Comparison of ENCODE assay signal across 25 cellular contexts in genomic region chr14:105436891-105437722, GRCh38. TPM values are rescaled to one million over a fixed set of nuclear protein-coding genes. Genes with fewer than 3 reads are reported as not detected.
A peak's percentile ranks its signal among the peaks of the same experiment; 100 is the strongest.
DNase-seq lines count a peak whose midpoint lies in the region; ATAC-seq, FAIRE-seq and TF ChIP-seq lines count a peak whose summit lies in the region.
"Had no signal": no experiment of that assay in that cellular context is flagged by ENCODE, and none has a peak within 500 bp of the region (broad histone marks: within the 10 kb centered on the region; RNA-seq: fewer than 3 reads in every experiment).

No MANE protein-coding gene starts in this region.

- POLR2A ChIA-PET in K562 (lab: Yijun Ruan, JAX): interaction anchor here (0.7 kb wide), 1 partner anchor 20 kb away, joined by 3 read pairs; no protein-coding TSS in a partner anchor
- POLR2A ChIA-PET in activated CD4-positive, alpha-beta memory T cell treated with anti-CD3 and anti-CD28 coated beads, Interleukin-2, amount 10 ng/mL, durations not matched to agents 7 days and 5 days (lab: Charles Lee): no interaction called here

- no peaks in the 10 kb centered on the region for H3K9me3 ChIP-seq in K562 (replicated peaks; ENCODE audit: control insufficient read depth, insufficient read depth, low read depth, low read length)
- no peaks in the 10 kb centered on the region for H3K9me3 ChIP-seq in small intestine (ENCODE audit: control insufficient read depth, low read depth)
- H3K9me3 ChIP-seq: A549, esophagus muscularis mucosa, thoracic aorta had no signal

- peaks cover 6% of the 10 kb centered on the region for H3K4me1 Mint-ChIP-seq in activated CD4-positive, alpha-beta memory T cell treated with anti-CD3 and anti-CD28 coated beads, Interleukin-2, amount 10 ng/mL, durations not matched to agents 7 days and 5 days

- no peak overlapping the region for H3K4me2 ChIP-seq in K562 (ENCODE audit: insufficient read depth, low read length)
- H3K4me2 ChIP-seq: A549 had no signal

- ATAC-seq in K562: no peak
- ATAC-seq: A549; left lobe of liver; PC-3; SK-N-SH treated with all-trans-retinoic acid at 6 μM for 48 hours; stimulated activated memory B cell treated with anti-CD40 and anti-IgM and Interleukin-4, amounts not matched to agents 10 μg/mL and 1 μg/mL and 100 μg/mL, for 72 hours had no signal

- no peak overlapping the region for H3K4me3 ChIP-seq in K562
- no peak overlapping the region for H3K4me3 ChIP-seq in small intestine (ENCODE audit: low read depth in 1 of 2, low read length in 2 of 2)
- H3K4me3 ChIP-seq: A549, cardiac muscle cell, esophagus muscularis mucosa, thoracic aorta had no signal

- no TSS peak for BruUV-seq in K562 (replicated peaks; lab: Mats Ljungman, UMichigan)

- CTCF ChIA-PET in K562 (lab: Yijun Ruan, JAX; ENCODE audit: low intra/inter-chr PET ratio): no interaction called here
- CTCF ChIA-PET in activated CD4-positive, alpha-beta memory T cell treated with anti-CD3 and anti-CD28 coated beads, Interleukin-2, amount 10 ng/mL, durations not matched to agents 7 days and 5 days (lab: Charles Lee): no interaction called here

- H3K4me1 ChIP-seq in K562 (replicated peaks in 1 of 2; ENCODE audit: control insufficient read depth in 2 of 2, insufficient read depth in 2 of 2, low read length in 2 of 2) (peaks cover 0 to 50% of the 10 kb centered on the region in 2 experiments; a peak in 2 of 5 replicates), small intestine (ENCODE audit: control insufficient read depth in 2 of 2, insufficient read depth in 1 of 2, low read depth in 1 of 2, low read length in 1 of 2) (no peaks in the 10 kb centered on the region)
- H3K4me1 ChIP-seq: A549 had no signal

- H3K9me1 ChIP-seq in K562 (ENCODE audit: control insufficient read depth, insufficient read depth, low read length): no peaks in the 10 kb centered on the region

- H3K36me3 ChIP-seq in K562 (ENCODE audit: control insufficient read depth, insufficient read depth, low read length) (peaks cover 44% of the 10 kb centered on the region; the same call in 1 of the 3 replicates), small intestine (ENCODE audit: control insufficient read depth in 2 of 2, insufficient read depth in 2 of 2, low read length in 2 of 2) (no peaks in the 10 kb centered on the region)
- H3K36me3 ChIP-seq: cardiac muscle cell had no signal

- H2AFZ ChIP-seq in K562 (ENCODE audit: low read depth, low read length): no peak overlapping the region

- no peak for TF ChIP-seq POLR2A in K562 (conservative IDR thresholded peaks at IDR 0.05)

- 92% methylated on average over 16 of the region's 31 CpGs for WGBS in K562 (ENCODE audit: insufficient coverage, low coverage, missing lambda C conversion rate)
- WGBS in small intestine, 3 donors: 59 to 76% (median 71%) methylated on average over 28 to 31 of the region's 31 CpGs

- peaks cover 8% of the 10 kb centered on the region; the same call in 1 of the 2 replicates for H4K20me1 ChIP-seq in K562 (replicated peaks; ENCODE audit: control insufficient read depth, insufficient read depth, low read length)

- DNase-seq in NCI-H1436 (lab: John Stamatoyannopoulos, UW): peak; percentile 6
- no peak for DNase-seq in NCI-H1436 treated with DMSO at 0.1 percent for 48 hours (lab: John Stamatoyannopoulos, UW)
- peak; percentile 84 for DNase-seq in NCI-H345 (lab: John Stamatoyannopoulos, UW)
- no peak for DNase-seq in K562 (ENCODE audit: extremely low read depth in 1 of 4, low spot score in 3 of 4)
- peak; percentile 53 for DNase-seq in small intestine
- DNase-seq in NCI-H128 (lab: John Stamatoyannopoulos, UW; ENCODE audit: unreplicated experiment): no peak
- DNase-seq in activated CD4-positive, alpha-beta memory T cell treated with anti-CD3 and anti-CD28 coated beads, Interleukin-2, amount 10 ng/mL, durations not matched to agents 7 days and 5 days: no peak
- DNase-seq in activated naive CD4-positive, alpha-beta T cell treated with anti-CD3 and anti-CD28 coated beads, Interleukin-2, amount 50 U/mL, for 16 hours: no peak
- DNase-seq: activated CD4-positive, alpha-beta T cell treated with anti-CD3 and anti-CD28 coated beads for 1 hour; GOT3; IMR-90; midbrain; MM.1S; NCI-H226; PC-3 had no signal

- no peaks in the 10 kb centered on the region for H3K27me3 ChIP-seq in K562 (ENCODE audit: control insufficient read depth in 2 of 2, insufficient read depth in 2 of 2, low read length in 2 of 2)
- no peaks in the 10 kb centered on the region for H3K27me3 ChIP-seq in small intestine (ENCODE audit: control insufficient read depth in 2 of 2, insufficient read depth in 2 of 2, low read length in 2 of 2)
- H3K27me3 ChIP-seq: cardiac muscle cell, esophagus muscularis mucosa had no signal

- H3K27ac ChIP-seq in K562 (ENCODE audit: extremely low read depth, low read depth, low read length) (no peak overlapping the region), small intestine (ENCODE audit: low read depth in 1 of 2, low read length in 1 of 2) (no peak overlapping the region)
- H3K27ac ChIP-seq: A549, C4-2B, cardiac muscle cell, esophagus muscularis mucosa, thoracic aorta had no signal

- H3K9me3 Mint-ChIP-seq in activated CD4-positive, alpha-beta memory T cell treated with anti-CD3 and anti-CD28 coated beads, Interleukin-2, amount 10 ng/mL, durations not matched to agents 7 days and 5 days: no peaks in the 10 kb centered on the region
- H3K9me3 Mint-ChIP-seq: activated T-helper 2 cell treated with anti-CD3 and anti-CD28 coated beads, Interferon-gamma antibody, Interleukin-2, Interleukin-4, amounts not matched to agents 10 μg/mL and 5 μg/mL and 100 μg/mL, durations not matched to agents 14 hours and 24 hours and 36 hours; stimulated activated memory B cell treated with anti-CD40 and anti-IgM and Interleukin-4, amounts not matched to agents 10 μg/mL and 1 μg/mL and 100 μg/mL, for 72 hours had no signal

- H3K27me3 Mint-ChIP-seq in activated CD4-positive, alpha-beta memory T cell treated with anti-CD3 and anti-CD28 coated beads, Interleukin-2, amount 10 ng/mL, durations not matched to agents 7 days and 5 days: no peaks in the 10 kb centered on the region
- H3K27me3 Mint-ChIP-seq: stimulated activated memory B cell treated with anti-CD40 and anti-IgM and Interleukin-4, amounts not matched to agents 10 μg/mL and 1 μg/mL and 100 μg/mL, for 72 hours had no signal

- no peak overlapping the region for H3K9ac ChIP-seq in K562 (ENCODE audit: insufficient read depth in 1 of 2, low read depth in 2 of 2, low read length in 2 of 2)

- TF ChIP-seq EP300 in K562 (IDR thresholded peaks at IDR 0.05; ENCODE audit: low read length): no peak

- intact Hi-C loops in K562 (cut with micrococcal nuclease): no loop called here

- in situ Hi-C loops in K562 (cut with MboI): no loop called here

- no peak for TF ChIP-seq CTCF in K562 (IDR thresholded peaks at IDR 0.05 in 2 of 3, conservative IDR thresholded peaks at IDR 0.05 in 1 of 3; ENCODE audit: insufficient read depth in 2 of 3, low read depth in 1 of 3, low read length in 3 of 3)

- peaks cover 6% of the 10 kb centered on the region for H3K36me3 Mint-ChIP-seq in activated CD4-positive, alpha-beta memory T cell treated with anti-CD3 and anti-CD28 coated beads, Interleukin-2, amount 10 ng/mL, durations not matched to agents 7 days and 5 days (ENCODE audit: low read depth)

- H3K79me2 ChIP-seq in K562 (ENCODE audit: control insufficient read depth, insufficient read depth, low read length): peaks cover 69% of the 10 kb centered on the region

- TF ChIP-seq RAD21 in K562 (CRISPR knock-in tag; conservative IDR thresholded peaks at IDR 0.05 in 1 of 2, IDR thresholded peaks at IDR 0.05 in 1 of 2): no peak

- no peak for FAIRE-seq in K562 (lab: Jason Lieb, UNC)
- FAIRE-seq in small intestine (lab: Jason Lieb, UNC): no peak
- FAIRE-seq: A549, GM18507 had no signal

- no peak overlapping the region for H3K4me3 Mint-ChIP-seq in activated CD4-positive, alpha-beta memory T cell treated with anti-CD3 and anti-CD28 coated beads, Interleukin-2, amount 10 ng/mL, durations not matched to agents 7 days and 5 days
- H3K4me3 Mint-ChIP-seq: stimulated activated memory B cell treated with anti-CD40 and anti-IgM and Interleukin-4, amounts not matched to agents 10 μg/mL and 1 μg/mL and 100 μg/mL, for 72 hours had no signal

- H3K27ac Mint-ChIP-seq in activated CD4-positive, alpha-beta memory T cell treated with anti-CD3 and anti-CD28 coated beads, Interleukin-2, amount 10 ng/mL, durations not matched to agents 7 days and 5 days: no peak overlapping the region
- H3K27ac Mint-ChIP-seq: activated T-helper 2 cell treated with anti-CD3 and anti-CD28 coated beads, Interferon-gamma antibody, Interleukin-2, Interleukin-4, amounts not matched to agents 10 μg/mL and 5 μg/mL and 100 μg/mL, durations not matched to agents 14 hours and 24 hours and 36 hours; stimulated activated memory B cell treated with anti-CD40 and anti-IgM and Interleukin-4, amounts not matched to agents 10 μg/mL and 1 μg/mL and 100 μg/mL, for 72 hours had no signal

RNA-seq across cellular contexts. Expression of gene MTA1, which starts 17.5 kb away (rescaled TPM):
- 154 and 390 TPM in 2 replicates for total RNA-seq in K562 (2011; cell fraction: chromatin; rRNA removed; ENCODE audit: low replicate concordance)
- 257 and 271 TPM in 2 replicates for total RNA-seq in K562 (2011; cell fraction: nucleolus; rRNA removed)
- 138 and 156 TPM in 2 replicates for total RNA-seq in K562 (2011; cell fraction: nucleoplasm; rRNA removed)
- total RNA-seq in K562 (2014; rRNA removed) (48.1 and 61.0 TPM in 2 replicates), K562 (2014; rRNA removed; fragmentation: Illumina TruSeq; extraction: Trizol) (11.6 and 12.2 TPM in 2 replicates), K562 (2015; rRNA removed; fragmentation: Illumina TruSeq; extraction: Trizol) (32.3 and 33.4 TPM in 2 replicates), K562 (2021) (107 and 118 TPM in 2 replicates)
- polyA plus RNA-seq in K562 (2011; rRNA removed) (47.7 and 58.6 TPM in 2 replicates), K562 (2014; fragmentation: Illumina TruSeq; extraction: Trizol) (29.5 and 45.4 TPM in 2 replicates), K562 (2014; fragmentation: Nextera tagmentation; extraction: Ambion mirVana) (under 1 TPM; 0.13 to 0.14 TPM), K562 (2014; rRNA removed) (90.0 and 103 TPM in 2 replicates), small intestine (10 to 100 TPM; 28.4 to 54.9 (median 49.0) TPM)
- polyA plus RNA-seq in K562 (2011; cell fraction: cytosol; rRNA removed): 31.6 and 47.1 TPM in 2 replicates
- 383 and 622 TPM in 2 replicates for polyA plus RNA-seq in K562 (2011; cell fraction: nucleus; rRNA removed)
- 74.0 and 91.7 TPM in 2 replicates for polyA plus RNA-seq in K562 (2012)
- polyA minus RNA-seq in K562 (2011; rRNA and poly(A)+ RNA removed): 13.9 and 22.6 TPM in 2 replicates
- polyA minus RNA-seq in K562 (2011; cell fraction: cytosol; rRNA and poly(A)+ RNA removed): 69.0 and 80.6 TPM in 2 replicates
- 102 and 104 TPM in 2 replicates for polyA minus RNA-seq in K562 (2011; cell fraction: nucleus; rRNA and poly(A)+ RNA removed)
- total RNA-seq in activated CD4-positive, alpha-beta memory T cell treated with anti-CD3 and anti-CD28 coated beads, Interleukin-2, amount 10 ng/mL, durations not matched to agents 7 days and 5 days: 100 to 1,000 TPM in 1 of 2 experiments, 10 to 100 TPM in 1; 98.5 to 103 TPM

RNA-seq across cellular contexts. Expression of gene CRIP2, which starts 37.5 kb away (rescaled TPM):
- total RNA-seq in K562 (2011; cell fraction: chromatin; rRNA removed; ENCODE audit: low replicate concordance): 2.6 TPM in 1 of 2 replicates, not detected in the other
- total RNA-seq in K562 (2011; cell fraction: nucleolus; rRNA removed): 0.53 and 1.7 TPM in 2 replicates
- 1.2 and 1.5 TPM in 2 replicates for total RNA-seq in K562 (2011; cell fraction: nucleoplasm; rRNA removed)
- 1.7 and 2.0 TPM in 2 replicates for total RNA-seq in K562 (2014; rRNA removed)
- total RNA-seq in K562 (2014; rRNA removed; fragmentation: Illumina TruSeq; extraction: Trizol): not detected in 2 replicates
- total RNA-seq in K562 (2015; rRNA removed; fragmentation: Illumina TruSeq; extraction: Trizol): 0.33 and 0.34 TPM in 2 replicates
- total RNA-seq in K562 (2021): 1.2 and 1.7 TPM in 2 replicates
- 1.0 and 2.2 TPM in 2 replicates for polyA plus RNA-seq in K562 (2011; rRNA removed)
- 4.4 and 9.0 TPM in 2 replicates for polyA plus RNA-seq in K562 (2011; cell fraction: cytosol; rRNA removed)
- polyA plus RNA-seq in K562 (2011; cell fraction: nucleus; rRNA removed): 4.8 and 11.0 TPM in 2 replicates
- polyA plus RNA-seq in K562 (2012): 1.4 and 1.9 TPM in 2 replicates
- polyA plus RNA-seq in K562 (2014; fragmentation: Illumina TruSeq; extraction: Trizol): 0.18 and 0.51 TPM in 2 replicates
- polyA plus RNA-seq in K562 (2014; fragmentation: Nextera tagmentation; extraction: Ambion mirVana): under 1 TPM; 0.25 to 0.27 TPM
- polyA plus RNA-seq in K562 (2014; rRNA removed): 0.16 and 1.2 TPM in 2 replicates
- 0.39 TPM in 1 of 2 replicates, not detected in the other for polyA minus RNA-seq in K562 (2011; rRNA and poly(A)+ RNA removed)
- 1.2 and 2.0 TPM in 2 replicates for polyA minus RNA-seq in K562 (2011; cell fraction: cytosol; rRNA and poly(A)+ RNA removed)
- 0.67 and 0.94 TPM in 2 replicates for polyA minus RNA-seq in K562 (2011; cell fraction: nucleus; rRNA and poly(A)+ RNA removed)
- polyA plus RNA-seq in small intestine: 100 to 1,000 TPM in 1 of 3 donors, 10 to 100 TPM in 1, 1 to 10 TPM in 1; 8.9 to 137 (median 45.1) TPM
- total RNA-seq in activated CD4-positive, alpha-beta memory T cell treated with anti-CD3 and anti-CD28 coated beads, Interleukin-2, amount 10 ng/mL, durations not matched to agents 7 days and 5 days: 1 to 10 TPM; 1.8 to 1.9 TPM

RNA-seq across cellular contexts. Expression of gene TEX22, which starts 38.8 kb away (rescaled TPM):
- 2.3 and 5.1 TPM in 2 replicates for total RNA-seq in K562 (2011; cell fraction: chromatin; rRNA removed; ENCODE audit: low replicate concordance)
- 2.6 and 3.8 TPM in 2 replicates for total RNA-seq in K562 (2011; cell fraction: nucleolus; rRNA removed)
- total RNA-seq in K562 (2011; cell fraction: nucleoplasm; rRNA removed): 1.9 and 2.6 TPM in 2 replicates
- 0.04 and 0.05 TPM in 2 replicates for total RNA-seq in K562 (2014; rRNA removed)
- 0.06 and 0.55 TPM in 2 replicates for total RNA-seq in K562 (2014; rRNA removed; fragmentation: Illumina TruSeq; extraction: Trizol)
- 0.14 and 0.45 TPM in 2 replicates for total RNA-seq in K562 (2015; rRNA removed; fragmentation: Illumina TruSeq; extraction: Trizol)
- 1.0 and 1.7 TPM in 2 replicates for total RNA-seq in K562 (2021)
- polyA plus RNA-seq in K562 (2011; rRNA removed): 0.31 and 0.50 TPM in 2 replicates
- polyA plus RNA-seq in K562 (2011; cell fraction: cytosol; rRNA removed): 0.22 and 0.66 TPM in 2 replicates
- polyA plus RNA-seq in K562 (2011; cell fraction: nucleus; rRNA removed): 3.7 and 7.3 TPM in 2 replicates
- 0.14 and 0.36 TPM in 2 replicates for polyA plus RNA-seq in K562 (2012)
- polyA plus RNA-seq in K562 (2014; fragmentation: Illumina TruSeq; extraction: Trizol): 0.04 and 0.14 TPM in 2 replicates
- not detected for polyA plus RNA-seq in K562 (2014; fragmentation: Nextera tagmentation; extraction: Ambion mirVana)
- polyA plus RNA-seq in K562 (2014; rRNA removed): 0.18 and 0.23 TPM in 2 replicates
- 0.11 and 0.12 TPM in 2 replicates for polyA minus RNA-seq in K562 (2011; rRNA and poly(A)+ RNA removed)
- not detected in 2 replicates for polyA minus RNA-seq in K562 (2011; cell fraction: cytosol; rRNA and poly(A)+ RNA removed)
- polyA minus RNA-seq in K562 (2011; cell fraction: nucleus; rRNA and poly(A)+ RNA removed): 0.56 and 0.94 TPM in 2 replicates
- under 1 TPM in 1 of 3 donors, not detected in 2; 0.22 TPM for polyA plus RNA-seq in small intestine
- 1 to 10 TPM; 2.6 to 4.4 TPM for total RNA-seq in activated CD4-positive, alpha-beta memory T cell treated with anti-CD3 and anti-CD28 coated beads, Interleukin-2, amount 10 ng/mL, durations not matched to agents 7 days and 5 days
- total RNA-seq: thoracic aorta had no signal

RNA-seq across cellular contexts. Expression of gene CRIP1, which starts 49.6 kb away (rescaled TPM):
- total RNA-seq in K562 (2011; cell fraction: chromatin; rRNA removed; ENCODE audit: low replicate concordance): not detected in 2 replicates
- total RNA-seq in K562 (2011; cell fraction: nucleolus; rRNA removed): not detected in 2 replicates
- 0.29 TPM in 1 of 2 replicates, not detected in the other for total RNA-seq in K562 (2011; cell fraction: nucleoplasm; rRNA removed)
- total RNA-seq in K562 (2014; rRNA removed) (not detected in 2 replicates), K562 (2014; rRNA removed; fragmentation: Illumina TruSeq; extraction: Trizol) (not detected in 2 replicates), K562 (2015; rRNA removed; fragmentation: Illumina TruSeq; extraction: Trizol) (not detected in 2 replicates), K562 (2021) (0.58 and 0.98 TPM in 2 replicates)
- polyA plus RNA-seq in K562 (2011; rRNA removed) (0.14 and 0.23 TPM in 2 replicates), K562 (2014; fragmentation: Illumina TruSeq; extraction: Trizol) (not detected in 2 replicates), K562 (2014; fragmentation: Nextera tagmentation; extraction: Ambion mirVana) (not detected), K562 (2014; rRNA removed) (0.11 TPM in 1 of 2 replicates, not detected in the other), small intestine (1,000 to 10,000 TPM in 1 of 3 donors, 100 to 1,000 TPM in 2; 150 to 3,839 (median 623) TPM)
- polyA plus RNA-seq in K562 (2011; cell fraction: cytosol; rRNA removed): 0.31 and 0.46 TPM in 2 replicates
- polyA plus RNA-seq in K562 (2011; cell fraction: nucleus; rRNA removed): 0.21 and 1.1 TPM in 2 replicates
- polyA plus RNA-seq in K562 (2012): 0.72 TPM in 1 of 2 replicates, not detected in the other
- not detected in 2 replicates for polyA minus RNA-seq in K562 (2011; rRNA and poly(A)+ RNA removed)
- polyA minus RNA-seq in K562 (2011; cell fraction: cytosol; rRNA and poly(A)+ RNA removed): 3.2 and 9.9 TPM in 2 replicates
- 0.78 and 1.5 TPM in 2 replicates for polyA minus RNA-seq in K562 (2011; cell fraction: nucleus; rRNA and poly(A)+ RNA removed)
- total RNA-seq in activated CD4-positive, alpha-beta memory T cell treated with anti-CD3 and anti-CD28 coated beads, Interleukin-2, amount 10 ng/mL, durations not matched to agents 7 days and 5 days: 100 to 1,000 TPM; 875 to 883 TPM
- total RNA-seq: IMR-90 had no signal

RNA-seq across cellular contexts. Expression of gene TEDC1, which starts 53.9 kb away (rescaled TPM):
- total RNA-seq in K562 (2011; cell fraction: chromatin; rRNA removed; ENCODE audit: low replicate concordance): 5.0 and 22.4 TPM in 2 replicates
- total RNA-seq in K562 (2011; cell fraction: nucleolus; rRNA removed): 19.2 and 23.0 TPM in 2 replicates
- total RNA-seq in K562 (2011; cell fraction: nucleoplasm; rRNA removed): 7.6 and 10.1 TPM in 2 replicates
- 26.4 and 28.3 TPM in 2 replicates for total RNA-seq in K562 (2014; rRNA removed)
- total RNA-seq in K562 (2014; rRNA removed; fragmentation: Illumina TruSeq; extraction: Trizol): 0.64 and 0.84 TPM in 2 replicates
- total RNA-seq in K562 (2015; rRNA removed; fragmentation: Illumina TruSeq; extraction: Trizol): 6.6 and 8.8 TPM in 2 replicates
- total RNA-seq in K562 (2021): 20.1 and 25.7 TPM in 2 replicates
- 5.9 and 6.6 TPM in 2 replicates for polyA plus RNA-seq in K562 (2011; rRNA removed)
- 7.3 and 21.3 TPM in 2 replicates for polyA plus RNA-seq in K562 (2011; cell fraction: cytosol; rRNA removed)
- polyA plus RNA-seq in K562 (2011; cell fraction: nucleus; rRNA removed): 19.1 and 36.6 TPM in 2 replicates
- polyA plus RNA-seq in K562 (2012): 12.3 and 15.1 TPM in 2 replicates
- polyA plus RNA-seq in K562 (2014; fragmentation: Illumina TruSeq; extraction: Trizol): 1.2 and 6.8 TPM in 2 replicates
- polyA plus RNA-seq in K562 (2014; fragmentation: Nextera tagmentation; extraction: Ambion mirVana): under 1 TPM; 0.21 to 0.25 TPM
- polyA plus RNA-seq in K562 (2014; rRNA removed): 18.9 and 19.4 TPM in 2 replicates
- polyA minus RNA-seq in K562 (2011; rRNA and poly(A)+ RNA removed): 0.99 and 1.6 TPM in 2 replicates
- polyA minus RNA-seq in K562 (2011; cell fraction: cytosol; rRNA and poly(A)+ RNA removed): 7.5 and 8.6 TPM in 2 replicates
- 10.3 and 11.8 TPM in 2 replicates for polyA minus RNA-seq in K562 (2011; cell fraction: nucleus; rRNA and poly(A)+ RNA removed)
- polyA plus RNA-seq in small intestine: 10 to 100 TPM; 23.8 to 28.0 (median 23.9) TPM
- total RNA-seq in activated CD4-positive, alpha-beta memory T cell treated with anti-CD3 and anti-CD28 coated beads, Interleukin-2, amount 10 ng/mL, durations not matched to agents 7 days and 5 days: 10 to 100 TPM; 44.1 to 47.0 TPM

Comparison
In these comparisons a context has a peak if more than half of its experiments do, and no peak if none do; other contexts are left out.
1. DNase-seq: peak in NCI-H1436 (single experiment), NCI-H345 (single experiment) and small intestine (single experiment); none in NCI-H1436 treated with DMSO at 0.1 percent for 48 hours (single experiment), K562 (0 of 4), NCI-H128 (single experiment), activated CD4-positive, alpha-beta memory T cell treated with anti-CD3 and anti-CD28 coated beads, Interleukin-2, amount 10 ng/mL, durations not matched to agents 7 days and 5 days (single experiment) and activated naive CD4-positive, alpha-beta T cell treated with anti-CD3 and anti-CD28 coated beads, Interleukin-2, amount 50 U/mL, for 16 hours (single experiment).